Comparison of ENCODE assay signal across 8 cellular contexts in the genomic region with DNA sequence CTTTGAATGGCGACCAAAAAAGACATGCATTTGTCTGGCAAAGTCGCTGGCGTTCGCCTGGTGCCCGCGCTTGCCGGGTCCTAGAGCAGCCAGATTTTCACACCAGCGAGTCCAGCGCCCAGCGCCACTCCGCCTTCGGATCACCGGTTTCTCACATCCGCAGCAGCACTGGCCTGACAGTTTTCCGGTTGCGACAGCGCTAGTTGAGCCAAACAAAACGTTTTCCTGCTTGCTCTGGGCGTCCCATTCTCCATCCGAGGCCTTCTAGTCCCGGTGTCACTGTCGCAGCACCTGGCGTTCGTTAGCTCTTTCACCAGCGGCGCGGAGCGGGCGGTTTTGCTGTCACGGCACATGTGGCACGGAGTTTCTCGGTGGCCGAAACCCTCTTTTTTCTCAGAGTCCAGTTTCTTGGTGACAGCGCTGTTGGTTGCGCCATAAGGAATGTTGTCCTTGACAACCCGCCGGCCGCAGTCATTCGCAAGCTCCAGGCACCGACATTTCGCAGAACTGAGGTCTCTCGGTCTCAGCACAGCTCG. TPM values are rescaled to one million over a fixed set of nuclear protein-coding genes. Genes with fewer than 3 reads are reported as not detected.
A peak's percentile ranks its signal among the peaks of the same experiment; 100 is the strongest.
DNase-seq lines count a peak whose midpoint lies in the region; ATAC-seq and TF ChIP-seq lines count a peak whose summit lies in the region.

No MANE protein-coding gene starts in this region.

- peaks cover 5 to 63% of the 10 kb centered on the region in 2 donors for H3K27me3 ChIP-seq in right lobe of liver

- in situ Hi-C loops in GM13976 (cut with MboI; ENCODE audit: low sequenced_read_pairs, unreplicated experiment) = no loop called here

- intact Hi-C loops in right lobe of liver (cut with DNase I) = loop anchor here in 1 of 2 donors (10.0 kb wide), 1 partner anchor 47 kb away; no protein-coding TSS in a partner anchor

- ATAC-seq in HG02642 (IDR thresholded peaks at IDR 0.05; ENCODE audit: poor library complexity, unreplicated experiment) (peak; percentile 46), right lobe of liver (peak; percentile 63 to 73 (median 66))

- 5% methylated on average over 27 of the region's 43 CpGs for WGBS in right lobe of liver (ENCODE audit: insufficient coverage, low coverage, low lambda C conversion rate, missing lambda C conversion rate)

- H3K4me1 ChIP-seq in right lobe of liver = no peaks in the 10 kb centered on the region

- DNase-seq in GM13976 (ENCODE audit: low spot score) (peak; percentile 76), NCI-H1417 treated with DMSO at 0.1 percent for 48 hours (lab: John Stamatoyannopoulos, UW) (peak; percentile 45), right lobe of liver (peak; percentile 78 to 85 (median 84)), NCI-H1048 (lab: John Stamatoyannopoulos, UW) (no peak)
- peak; percentile 38 for DNase-seq in activated CD4-positive, CD25-positive, alpha-beta regulatory T cell treated with anti-CD3 and anti-CD28 coated beads, Interleukin-2, amount 50 U/mL, for 16 hours (ENCODE audit: low read depth, low spot score)
- peak; percentile 50 to 60 for DNase-seq in stimulated activated CD4-positive, alpha-beta T cell treated with anti-CD3 and anti-CD28 coated beads, Interleukin-4, amount 100 ng/mL, for 48 hours (ENCODE audit: low read depth in 2 of 2)

- peak; percentile 66 for TF ChIP-seq POLR2A in right lobe of liver (IDR thresholded peaks at IDR 0.05)

- H3K27ac ChIP-seq in cingulate gyrus (ENCODE audit: low read depth, low read length) (peak overlapping the region; percentile 73), right lobe of liver (peak overlapping the region; percentile 82 to 94 (median 87))

- H3K36me3 ChIP-seq in right lobe of liver = no peaks in the 10 kb centered on the region

- TF ChIP-seq CTCF in GM13976 (IDR thresholded peaks at IDR 0.05; ENCODE audit: borderline replicate concordance, control extremely low read depth, extremely low read depth, insufficient read depth, missing control alignments) (no peak), right lobe of liver (IDR thresholded peaks at IDR 0.05) (no peak)

- peak overlapping the region; percentile 35 to 43 (median 40) for H3K4me3 ChIP-seq in right lobe of liver

- no peaks in the 10 kb centered on the region for H3K9me3 ChIP-seq in right lobe of liver

RNA-seq across cellular contexts. Expression of gene ANXA2R, which starts 48.0 kb away (rescaled TPM):
- 1 to 10 TPM in 1 of 6 experiments, under 1 TPM in 5; 0.21 to 1.1 (median 0.41) TPM for total RNA-seq in right lobe of liver
